In the genomic region with DNA sequence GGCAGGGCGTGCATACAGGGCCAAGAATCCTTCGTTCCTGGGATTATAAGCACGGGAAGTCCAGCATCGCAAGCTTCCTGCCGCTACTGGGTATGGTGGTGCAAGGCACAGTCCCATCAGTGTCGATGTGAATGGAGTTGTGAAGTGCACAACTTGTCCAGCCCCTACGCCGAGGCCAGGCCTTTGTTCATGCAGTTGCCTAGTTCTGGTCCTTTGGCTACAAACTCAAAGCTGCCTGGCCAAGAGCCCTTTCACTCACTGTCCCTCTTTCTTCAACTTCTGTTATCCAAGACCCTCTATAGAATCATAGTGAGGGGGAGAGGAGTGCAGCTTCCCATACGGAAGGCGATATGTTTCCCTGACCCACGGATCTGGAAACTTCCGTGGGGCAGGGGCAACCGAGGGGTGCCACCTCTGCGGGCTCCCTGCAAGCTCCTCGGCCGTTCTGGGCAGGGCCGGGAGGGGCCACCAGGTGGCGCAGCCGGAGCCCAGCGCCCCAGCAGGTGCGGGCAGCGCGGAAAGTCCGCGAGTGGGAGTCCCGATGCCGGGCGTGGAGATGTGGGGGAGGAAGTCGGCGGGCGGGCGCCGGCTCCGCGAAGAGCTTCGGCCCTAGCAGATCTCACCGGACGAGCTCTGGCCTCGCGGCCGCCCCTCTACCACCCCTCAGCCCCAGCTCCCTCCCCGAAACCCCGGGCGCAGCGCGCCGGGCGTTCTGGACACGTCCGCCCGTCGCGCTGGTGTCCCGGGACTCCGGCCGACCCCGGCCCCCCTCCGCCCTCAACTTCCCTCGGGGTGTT, we compare ENCODE assay signal across 8 cellular contexts. TPM values are rescaled to one million over a fixed set of nuclear protein-coding genes. Genes with fewer than 3 reads are reported as not detected.
A peak's percentile ranks its signal among the peaks of the same experiment; 100 is the strongest.
DNase-seq lines count a peak whose midpoint lies in the region; ATAC-seq and TF ChIP-seq lines count a peak whose summit lies in the region.

No MANE protein-coding gene starts in this region.

- H3K9me3 ChIP-seq in Panc1 (ENCODE audit: control insufficient read depth, insufficient read depth, low read depth, low read length): no peaks in the 10 kb centered on the region
- H3K9me3 ChIP-seq in thoracic aorta: no peaks in the 10 kb centered on the region

- H3K36me3 ChIP-seq in Panc1 (ENCODE audit: control insufficient read depth, insufficient read depth, low read length) (no peaks in the 10 kb centered on the region), thoracic aorta (no peaks in the 10 kb centered on the region)

- TF ChIP-seq CTCF in Panc1 (IDR thresholded peaks at IDR 0.05) (peak; percentile 96), thoracic aorta (IDR thresholded peaks at IDR 0.05) (peak; percentile 82)

- H3K4me1 ChIP-seq in Panc1 (ENCODE audit: control insufficient read depth, insufficient read depth, low read length): no peaks in the 10 kb centered on the region
- peaks cover 3 to 4% of the 10 kb centered on the region in 2 donors for H3K4me1 ChIP-seq in thoracic aorta (ENCODE audit: control insufficient read depth in 1 of 2, low read depth in 2 of 2)

- intact Hi-C loops in Panc1 (cut with micrococcal nuclease; ENCODE audit: unreplicated experiment): loop anchor here (2.0 kb wide), 1 partner anchor 119 kb away; no protein-coding TSS in a partner anchor

- POLR2A ChIA-PET in Panc1 (lab: Charles Lee): no interaction called here

- H3K27ac ChIP-seq in Panc1 (ENCODE audit: low read length) (no peak overlapping the region), thoracic aorta (no peak overlapping the region)

- H3K27me3 ChIP-seq in Panc1 (ENCODE audit: control insufficient read depth, insufficient read depth, low read length) (peaks cover 17% of the 10 kb centered on the region), thoracic aorta (replicated peaks; ENCODE audit: insufficient read depth) (no peaks in the 10 kb centered on the region)

- in situ Hi-C loops in Panc1 (cut with HindIII; ENCODE audit: low pct_unique_long_range_greater_than_20kb, low sequenced_read_pairs): no loop called here

- BruUV-seq in Panc1 (replicated peaks; lab: Mats Ljungman, UMichigan): no TSS peak

- CTCF ChIA-PET in Panc1 (lab: Charles Lee): interaction anchor here (0.5 to 1.5 kb wide), 17 partner anchors 10 to 1122 kb away, joined by 3 to 8 read pairs (median 4); a partner anchor contains a TSS

- peak; percentile 72 for DNase-seq in Ammon's horn (ENCODE audit: low spot score)
- DNase-seq in Panc1 (ENCODE audit: low read depth, low spot score): peak; percentile 13
- peak; percentile 84 for DNase-seq in activated effector memory CD4-positive, alpha-beta T cell treated with Interleukin-2 at 50 U/mL for 16 hours
- DNase-seq in germinal center (ENCODE audit: low spot score): peak; percentile 84
- peak; percentile 64 for DNase-seq in occipital lobe (lab: John Stamatoyannopoulos, UW)
- DNase-seq in thoracic aorta (ENCODE audit: low spot score): no peak

- H3K4me3 ChIP-seq in Panc1 (ENCODE audit: low read depth in 2 of 2, low read length in 2 of 2) (peak overlapping the region; percentile 42 to 49), thoracic aorta (peak overlapping the region; percentile 76)

- ATAC-seq in GM19025 (IDR thresholded peaks at IDR 0.05; ENCODE audit: low read depth, unreplicated experiment) (peak; percentile 61), HG03280 (IDR thresholded peaks at IDR 0.05; ENCODE audit: unreplicated experiment) (peak; percentile 63), Panc1 (peak; percentile 95), thoracic aorta (ENCODE audit: insufficient number of reproducible peaks, low FRiP score, low read depth) (no peak)

RNA-seq across cellular contexts. Expression of a gene that starts 0.7 kb away (rescaled TPM):
- total RNA-seq in Panc1 (2021; ENCODE audit: unreplicated experiment): 0.51 TPM
- polyA plus RNA-seq in Panc1 (2012; ENCODE audit: insufficient read length): not detected
- total RNA-seq in occipital lobe: 20.4 TPM
- 1 to 10 TPM; 1.6 to 2.6 TPM for total RNA-seq in thoracic aorta
